ENCODE assay signal across 14 cellular contexts in genomic region chr18:57146956-57147636, GRCh38. TPM values are rescaled to one million over a fixed set of nuclear protein-coding genes. Genes with fewer than 3 reads are reported as not detected.
A peak's percentile ranks its signal among the peaks of the same experiment; 100 is the strongest.
DNase-seq lines count a peak whose midpoint lies in the region; ATAC-seq and TF ChIP-seq lines count a peak whose summit lies in the region.
"Had no signal": no experiment of that assay in that cellular context is flagged by ENCODE, and none has a peak within 500 bp of the region (broad histone marks: within the 10 kb centered on the region; RNA-seq: fewer than 3 reads in every experiment).

Gene BOD1L2, plus strand, starts transcription at chr18:57147087. Its CDS starts 226 bp downstream, at chr18:57147313.

- H3K9me2 ChIP-seq in GM23338 (ENCODE audit: insufficient read depth), result peaks cover 18% of the 10 kb centered on the region

- H4K20me1 ChIP-seq in GM23338 (replicated peaks; ENCODE audit: insufficient read depth) (no peaks in the 10 kb centered on the region), OCI-LY3 (ENCODE audit: insufficient read depth, low read length) (no peaks in the 10 kb centered on the region)

- TF ChIP-seq CTCF in GM23338 (conservative IDR thresholded peaks at IDR 0.05; ENCODE audit: low read depth in 2 of 2) (no peak; a peak in 1 of 4 replicates), OCI-LY3 (IDR thresholded peaks at IDR 0.05; ENCODE audit: low read depth, low read length) (no peak), testis (IDR thresholded peaks at IDR 0.05) (no peak), right lobe of liver (IDR thresholded peaks at IDR 0.05) (no peak)

- H3K27ac ChIP-seq in GM23338 (ENCODE audit: low read depth), result no peak within 1 kb of the TSS
- H3K27ac ChIP-seq in OCI-LY3 (ENCODE audit: low read length), result no peak within 1 kb of the TSS
- no peak within 1 kb of the TSS for H3K27ac ChIP-seq in testis
- H3K27ac ChIP-seq in right lobe of liver, result no peak within 1 kb of the TSS
- H3K27ac ChIP-seq: A549, C4-2B had no signal

- peaks cover 22% of the 10 kb centered on the region for H3K4me1 Mint-ChIP-seq in GM23338

- no peaks in the 10 kb centered on the region for H3F3A ChIP-seq in GM23338 (replicated peaks; ENCODE audit: low read depth)

- H3K9me3 ChIP-seq in OCI-LY3 (ENCODE audit: insufficient read depth, low read length), result no peaks in the 10 kb centered on the region
- H3K9me3 ChIP-seq in testis, result no peaks in the 10 kb centered on the region
- no peaks in the 10 kb centered on the region for H3K9me3 ChIP-seq in right lobe of liver
- H3K9me3 ChIP-seq: A549, BE2C had no signal

- no peaks in the 10 kb centered on the region for H3K27me3 ChIP-seq in GM23338 (ENCODE audit: insufficient read depth)
- peaks cover 77% of the 10 kb centered on the region for H3K27me3 ChIP-seq in OCI-LY3 (ENCODE audit: low read depth, low read length)
- H3K27me3 ChIP-seq in testis, result no peaks in the 10 kb centered on the region
- H3K27me3 ChIP-seq in right lobe of liver, result no peaks in the 10 kb centered on the region
- H3K27me3 ChIP-seq: BE2C had no signal

- intact Hi-C loops in testis (cut with DNase I; ENCODE audit: low total_unique reads) (no loop called here), right lobe of liver (cut with DNase I) (no loop called here)

- H3K79me2 ChIP-seq in GM23338 (replicated peaks; ENCODE audit: insufficient read depth) (no peaks in the 10 kb centered on the region), OCI-LY3 (ENCODE audit: low read length) (no peaks in the 10 kb centered on the region)

- 62 to 78% methylated on average over 26 to 49 of the region's 50 CpGs for WGBS in testis, 2 donors
- WGBS in right lobe of liver (ENCODE audit: insufficient coverage, low coverage, low lambda C conversion rate, missing lambda C conversion rate), result 93% methylated on average over 31 of the region's 50 CpGs

- DNase-seq in GM23338 (ENCODE audit: low spot score) (peak; percentile 17), iPS-NIHi11 (ENCODE audit: low spot score) (peak; percentile 21), testis (peak; percentile 21), right lobe of liver (no peak), kidney glomerular epithelial cell (lab: John Stamatoyannopoulos, UW) (no peak)
- no peak for DNase-seq in activated CD4-positive, alpha-beta T cell treated with anti-CD3 and anti-CD28 coated beads, Interleukin-2, amount 50 U/mL, for 4 hours
- DNase-seq: BE2C; CD4-positive, alpha-beta memory T cell; DMS79; GF-D8 had no signal

- H3K4me3 ChIP-seq in GM23338, result no peak within 1 kb of the TSS
- no peak within 1 kb of the TSS for H3K4me3 ChIP-seq in OCI-LY3 (ENCODE audit: low read length)
- H3K4me3 ChIP-seq in testis, result peak within 1 kb of the TSS; percentile 36 to 40
- H3K4me3 ChIP-seq in right lobe of liver, result no peak within 1 kb of the TSS
- H3K4me3 ChIP-seq: A549 had no signal

- peaks cover 24% of the 10 kb centered on the region for H3K4me1 ChIP-seq in GM23338 (ENCODE audit: insufficient read depth)
- H3K4me1 ChIP-seq in OCI-LY3 (ENCODE audit: low read length), result peaks cover 43% of the 10 kb centered on the region
- peaks cover 8% of the 10 kb centered on the region for H3K4me1 ChIP-seq in testis
- H3K4me1 ChIP-seq in right lobe of liver, result peaks cover 0 to 4% (median 1%) of the 10 kb centered on the region in 4 donors
- H3K4me1 ChIP-seq: A549 had no signal

- H2AFZ ChIP-seq in GM23338 (no peak within 1 kb of the TSS), OCI-LY3 (ENCODE audit: low read depth, low read length) (no peak within 1 kb of the TSS)

- H3K36me3 Mint-ChIP-seq in GM23338 (ENCODE audit: low read depth), result no peaks in the 10 kb centered on the region
- H3K36me3 Mint-ChIP-seq: CD4-positive, alpha-beta memory T cell had no signal

- TF ChIP-seq POLR2A in testis (IDR thresholded peaks at IDR 0.05) (no peak), right lobe of liver (IDR thresholded peaks at IDR 0.05) (no peak)

- H3K27me3 Mint-ChIP-seq in GM23338 (ENCODE audit: insufficient read depth, low read depth, poor library complexity), result peaks cover 11% of the 10 kb centered on the region

- ATAC-seq in GM23338 (no peak), right lobe of liver (no peak)
- ATAC-seq: A549 had no signal

- no peak within 1 kb of the TSS for H3K4me3 Mint-ChIP-seq in GM23338
- H3K4me3 Mint-ChIP-seq: CD4-positive, alpha-beta memory T cell had no signal

- H3K4me2 ChIP-seq in GM23338 (no peak within 1 kb of the TSS), OCI-LY3 (ENCODE audit: low read length) (peak within 1 kb of the TSS; percentile 33)
- H3K4me2 ChIP-seq: A549 had no signal

- H3K27ac Mint-ChIP-seq in GM23338, result no peak within 1 kb of the TSS
- H3K27ac Mint-ChIP-seq: CD4-positive, alpha-beta memory T cell had no signal

- H3K9ac ChIP-seq in OCI-LY3 (ENCODE audit: low read length), result no peak within 1 kb of the TSS

- no peaks in the 10 kb centered on the region; the same call in 2 of the 3 replicates for H3K9me3 Mint-ChIP-seq in GM23338

- H3K36me3 ChIP-seq in GM23338 (ENCODE audit: insufficient read depth) (no peaks in the 10 kb centered on the region), OCI-LY3 (replicated peaks; ENCODE audit: low read depth, low read length) (no peaks in the 10 kb centered on the region), testis (ENCODE audit: low read depth, missing control alignments) (no peaks in the 10 kb centered on the region), right lobe of liver (no peaks in the 10 kb centered on the region)
- H3K36me3 ChIP-seq: BE2C had no signal

TF ChIP-seq in GM23338, 12 proteins besides CTCF, POLR2A, EP300 and RAD21 (continues in another document):
- no peak for TF ChIP-seq JUNB (IDR thresholded peaks at IDR 0.05; ENCODE audit: unreplicated experiment)
- TF ChIP-seq CREB1 (CRISPR knock-in tag; IDR thresholded peaks at IDR 0.05; ENCODE audit: low read depth), result no peak
- TF ChIP-seq NANOG (IDR thresholded peaks at IDR 0.05; ENCODE audit: borderline replicate concordance), result no peak
- TF ChIP-seq, protein P1, sequence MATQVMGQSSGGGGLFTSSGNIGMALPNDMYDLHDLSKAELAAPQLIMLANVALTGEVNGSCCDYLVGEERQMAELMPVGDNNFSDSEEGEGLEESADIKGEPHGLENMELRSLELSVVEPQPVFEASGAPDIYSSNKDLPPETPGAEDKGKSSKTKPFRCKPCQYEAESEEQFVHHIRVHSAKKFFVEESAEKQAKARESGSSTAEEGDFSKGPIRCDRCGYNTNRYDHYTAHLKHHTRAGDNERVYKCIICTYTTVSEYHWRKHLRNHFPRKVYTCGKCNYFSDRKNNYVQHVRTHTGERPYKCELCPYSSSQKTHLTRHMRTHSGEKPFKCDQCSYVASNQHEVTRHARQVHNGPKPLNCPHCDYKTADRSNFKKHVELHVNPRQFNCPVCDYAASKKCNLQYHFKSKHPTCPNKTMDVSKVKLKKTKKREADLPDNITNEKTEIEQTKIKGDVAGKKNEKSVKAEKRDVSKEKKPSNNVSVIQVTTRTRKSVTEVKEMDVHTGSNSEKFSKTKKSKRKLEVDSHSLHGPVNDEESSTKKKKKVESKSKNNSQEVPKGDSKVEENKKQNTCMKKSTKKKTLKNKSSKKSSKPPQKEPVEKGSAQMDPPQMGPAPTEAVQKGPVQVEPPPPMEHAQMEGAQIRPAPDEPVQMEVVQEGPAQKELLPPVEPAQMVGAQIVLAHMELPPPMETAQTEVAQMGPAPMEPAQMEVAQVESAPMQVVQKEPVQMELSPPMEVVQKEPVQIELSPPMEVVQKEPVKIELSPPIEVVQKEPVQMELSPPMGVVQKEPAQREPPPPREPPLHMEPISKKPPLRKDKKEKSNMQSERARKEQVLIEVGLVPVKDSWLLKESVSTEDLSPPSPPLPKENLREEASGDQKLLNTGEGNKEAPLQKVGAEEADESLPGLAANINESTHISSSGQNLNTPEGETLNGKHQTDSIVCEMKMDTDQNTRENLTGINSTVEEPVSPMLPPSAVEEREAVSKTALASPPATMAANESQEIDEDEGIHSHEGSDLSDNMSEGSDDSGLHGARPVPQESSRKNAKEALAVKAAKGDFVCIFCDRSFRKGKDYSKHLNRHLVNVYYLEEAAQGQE (IDR thresholded peaks at IDR 0.05; ENCODE audit: unreplicated experiment), result no peak
- TF ChIP-seq STAT1 (IDR thresholded peaks at IDR 0.05; ENCODE audit: unreplicated experiment), result no peak
- TF ChIP-seq EZH2phosphoT487 (IDR thresholded peaks at IDR 0.05; ENCODE audit: unreplicated experiment), result no peak
- no peak for TF ChIP-seq POLR2AphosphoS5 (IDR thresholded peaks at IDR 0.05; ENCODE audit: low read depth)
- TF ChIP-seq ZNF331 (CRISPR knock-in tag; IDR thresholded peaks at IDR 0.05; ENCODE audit: low read depth), result no peak
- TF ChIP-seq ZNF114 (CRISPR knock-in tag; IDR thresholded peaks at IDR 0.05), result no peak

RNA-seq across cellular contexts. Expression of gene BOD1L2, which starts in this region (rescaled TPM):
- total RNA-seq in GM23338 (2014; rRNA removed; shearing (Covaris generic)), result not detected in 2 replicates
- polyA plus RNA-seq in GM23338 (2016; fragmentation: Nextera tagmentation; extraction: Ambion mirVana) (0.11 TPM in 1 of 2 replicates, not detected in the other), testis (ENCODE audit: insufficient read depth, low read depth, low replicate concordance) (580 TPM)
- total RNA-seq in testis (100 to 1,000 TPM; 130 to 366 TPM), right lobe of liver (not detected)
- total RNA-seq: CD4-positive, alpha-beta memory T cell had no signal
- polyA plus RNA-seq: A549; AG04450; CD4-positive, alpha-beta memory T cell had no signal

Comparison
In these comparisons a context has a peak if more than half of its experiments do, and no peak if none do; other contexts are left out.
1. RNA of gene BOD1L2 (total RNA-seq): 130 to 366 TPM in testis; not detected in GM23338 and not detected in right lobe of liver; every median in the first group is over 100 times any median in the second.
2. RNA of gene BOD1L2 (polyA plus RNA-seq): 580 TPM in testis (single experiment); 0.11 TPM in GM23338; every median in the first group is over 100 times any median in the second.
3. Peak in DNase-seq in GM23338; RNA of the gene not detected or under 1 TPM.
4. DNase-seq: peak in iPS-NIHi11 (single experiment) and testis (single experiment); none in right lobe of liver (0 of 3), kidney glomerular epithelial cell (single experiment) and activated CD4-positive, alpha-beta T cell treated with anti-CD3 and anti-CD28 coated beads, Interleukin-2, amount 50 U/mL, for 4 hours (0 of 2).
5. H3K4me3 ChIP-seq: peak in testis (2 of 2); none in GM23338 (single experiment), OCI-LY3 (single experiment) and right lobe of liver (0 of 3).